ENCODE assay signal across 29 cellular contexts in genomic region chr6:128573036-128573435, GRCh38.
"Had no signal": no experiment of that assay in that cellular context is flagged by ENCODE, and none has a peak within 500 bp of the region (broad histone marks: within the 10 kb centered on the region; RNA-seq: fewer than 3 reads in every experiment).

No MANE protein-coding gene starts in this region.

- H3K9me3 ChIP-seq: ascending aorta had no signal

- H3K36me3 ChIP-seq: ascending aorta, cardiac muscle cell, WERI-Rb-1 had no signal

- H3K27ac ChIP-seq: ascending aorta, cardiac muscle cell, WERI-Rb-1 had no signal

- DNase-seq: activated CD4-positive, alpha-beta T cell treated with anti-CD3 and anti-CD28 coated beads, Interleukin-2, amount 10 ng/mL, durations not matched to agents 24 days and 14 days; activated CD4-positive, alpha-beta T cell treated with anti-CD3 and anti-CD28 coated beads, Interleukin-2, amount 50 U/mL, for 4 hours; activated CD4-positive, CD25-positive, alpha-beta regulatory T cell; activated CD8-positive, alpha-beta T cell treated with anti-CD3 and anti-CD28 coated beads for 36 hours; activated gamma-delta T cell; activated naive CD4-positive, alpha-beta T cell treated with Interleukin-2 at 50 U/mL for 16 hours; activated naive CD8-positive, alpha-beta T cell treated with anti-CD3 and anti-CD28 coated beads, Interleukin-2, amount 10 ng/mL, durations not matched to agents 7 days and 5 days; activated T-cell treated with anti-CD3 and anti-CD28 coated beads, Interleukin-2, amount 50 U/mL, for 24 hours; amygdala; Karpas-422; KBM-7; MM.1S; MV-4-11; NCI-H1092; NCI-H1436 treated with DMSO at 0.1 percent for 48 hours; NCI-H1694 treated with DMSO at 0.1 percent for 48 hours; NCI-H2029; NCI-H2171; NCI-H510A; NCI-H526; NCI-H748 treated with DMSO at 0.1 percent for 48 hours; NK-92 treated with Interleukin-12 subunit alpha and Interleukin-12 subunit beta, amount 100 ng/mL, for 24 hours; SHP77 treated with DMSO at 0.1 percent for 48 hours; SW 1271; T1000; WERI-Rb-1 had no signal

- H3K27me3 ChIP-seq: ascending aorta, cardiac muscle cell had no signal

- ATAC-seq: activated CD8-positive, alpha-beta T cell treated with anti-CD3 and anti-CD28 coated beads for 36 hours; PC-3 had no signal

- H3K4me3 ChIP-seq: ascending aorta, cardiac muscle cell had no signal
